9 cellular contexts compared by ENCODE assay signal in the genomic region with DNA sequence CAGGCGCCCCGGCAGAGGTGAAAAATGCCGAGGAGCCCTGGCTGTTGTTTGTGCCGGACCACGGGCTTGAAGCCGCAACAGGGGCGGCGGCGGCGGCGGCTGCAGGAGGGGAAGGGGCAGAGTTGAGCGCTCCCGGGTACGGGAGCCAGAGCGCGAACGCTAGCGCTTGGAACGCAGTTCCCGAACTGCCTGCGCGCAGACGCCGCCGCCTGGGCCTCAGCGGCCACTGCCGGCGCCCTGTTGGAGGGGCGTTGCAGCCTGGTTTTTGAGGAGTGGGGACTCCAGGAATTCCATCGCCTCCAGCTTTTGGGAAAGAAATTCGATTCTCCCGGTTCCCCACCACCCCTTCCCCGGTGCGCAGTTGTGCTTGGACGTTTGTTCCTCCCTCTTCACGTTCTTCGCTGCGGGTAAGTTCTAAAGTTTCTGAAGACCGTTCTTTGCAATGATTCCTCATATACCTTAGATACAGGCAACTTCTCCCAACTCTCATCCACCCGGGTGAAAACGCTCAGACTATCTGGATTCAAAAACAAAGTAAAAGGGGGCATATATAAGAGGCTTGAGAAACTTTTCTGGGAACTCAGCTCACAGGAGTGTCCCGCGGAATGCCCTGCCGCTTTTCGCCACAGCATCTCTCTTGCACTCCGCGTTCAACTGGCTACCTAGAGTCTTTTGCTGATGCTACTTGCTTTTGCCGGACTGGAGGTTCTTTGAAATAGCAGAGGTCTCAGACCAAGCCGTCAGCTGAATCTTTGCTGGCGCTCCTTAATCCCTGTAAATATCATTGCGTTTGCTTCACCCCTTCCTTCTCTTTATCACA. TPM values are rescaled to one million over a fixed set of nuclear protein-coding genes. Genes with fewer than 3 reads are reported as not detected.
DNase-seq lines count a peak whose midpoint lies in the region; ATAC-seq and TF ChIP-seq lines count a peak whose summit lies in the region.
"Had no signal": no experiment of that assay in that cellular context is flagged by ENCODE, and none has a peak within 500 bp of the region (broad histone marks: within the 10 kb centered on the region; RNA-seq: fewer than 3 reads in every experiment).

No MANE protein-coding gene starts in this region.

- H2BK12ac ChIP-seq in H9 (ENCODE audit: insufficient read length, low read depth, low read length) = no peak overlapping the region

- no CpG with 5 or more reads among the region's 51 CpGs for WGBS in H9 (ENCODE audit: extremely low coverage, insufficient read length, low lambda C conversion rate)
- WGBS in liver = under 1% methylated on average over 51 of the region's 51 CpGs

- H4K20me1 ChIP-seq in H9 (ENCODE audit: control insufficient read depth, insufficient read depth, insufficient read length) = no peaks in the 10 kb centered on the region
- H4K20me1 ChIP-seq in OCI-LY7 (ENCODE audit: insufficient read depth, low read length) = no peaks in the 10 kb centered on the region

- H3K79me2 ChIP-seq in H9 (ENCODE audit: insufficient read depth, low read length) (no peaks in the 10 kb centered on the region; the same call in 1 of the 2 replicates), OCI-LY7 (ENCODE audit: insufficient read depth, low read depth, low read length) (no peaks in the 10 kb centered on the region)

- H4K5ac ChIP-seq in H9 (ENCODE audit: insufficient read length, low read depth, low read length) = no peak overlapping the region

- H3K56ac ChIP-seq in H9 (ENCODE audit: insufficient read length, low read depth, low read length) = no peak overlapping the region

- H3K23me2 ChIP-seq in H9 (ENCODE audit: insufficient read length, low read depth, low read length, poor library complexity, severe bottlenecking) = peaks cover 27% of the 10 kb centered on the region

- DNase-seq in COR-L47 (lab: John Stamatoyannopoulos, UW) = peak; percentile 52
- DNase-seq in H9 = peak; percentile 57
- peak; percentile 54 for DNase-seq in SK-N-DZ (ENCODE audit: low spot score)
- peak; percentile 18 to 77 (median 47) for DNase-seq in dorsolateral prefrontal cortex
- DNase-seq in stimulated activated naive CD8-positive, alpha-beta T cell treated with anti-CD3 and anti-CD28 coated beads, Interleukin-15, amount 100 ng/mL, for 72 hours = peak in 1 of 2 donors; percentile 14
- no peak for DNase-seq in OCI-LY7 (ENCODE audit: low spot score)
- no peak for DNase-seq in DMS79 treated with DMSO at 0.1 percent for 48 hours (lab: John Stamatoyannopoulos, UW)

- H3K18ac ChIP-seq in H9 (ENCODE audit: insufficient read length, low read depth, low read length) = no peak overlapping the region

- H3K27me3 ChIP-seq in H9 (ENCODE audit: insufficient read depth, low read length) = peaks cover 7% of the 10 kb centered on the region; the same call in 1 of the 2 replicates
- H3K27me3 ChIP-seq in dorsolateral prefrontal cortex = peaks cover 0 to 22% (median 0%) of the 10 kb centered on the region in 45 donors
- no peaks in the 10 kb centered on the region for H3K27me3 ChIP-seq in liver (ENCODE audit: control insufficient read depth in 4 of 4, insufficient read depth in 4 of 4, low read length in 3 of 4)

- no peak overlapping the region for H3K23ac ChIP-seq in H9 (ENCODE audit: insufficient read length, low read depth, low read length)

- H3K9ac ChIP-seq in H9 (ENCODE audit: extremely low read depth, insufficient read length, low read length) = peak overlapping the region; percentile 33
- H3K9ac ChIP-seq in liver (ENCODE audit: low read depth in 1 of 2, low read length in 2 of 2) = peak overlapping the region; percentile 77 to 80

- CTCF ChIA-PET in OCI-LY7 (lab: Charles Lee; ENCODE audit: unreplicated experiment) = no interaction called here

- H3K4me1 Mint-ChIP-seq in H9 = peaks cover 30 to 50% of the 10 kb centered on the region in 2 experiments
- peaks cover 37% of the 10 kb centered on the region for H3K4me1 Mint-ChIP-seq in stimulated activated naive CD8-positive, alpha-beta T cell treated with anti-CD3 and anti-CD28 coated beads, Interleukin-15, amount 100 ng/mL, for 72 hours

- H2AK5ac ChIP-seq in H9 (ENCODE audit: insufficient read length, low read length) = no peak overlapping the region

- POLR2A ChIA-PET in OCI-LY7 (lab: Charles Lee) = no interaction called here

- intact Hi-C loops in dorsolateral prefrontal cortex (cut with DNase I) = loop anchor here (2.0 to 10.0 kb wide), 6 partner anchors 37 to 1289 kb away; no protein-coding TSS in a partner anchor
- intact Hi-C loops in OCI-LY7 (cut with micrococcal nuclease; ENCODE audit: unreplicated experiment) = no loop called here

- no peaks in the 10 kb centered on the region for H3K9me2 ChIP-seq in OCI-LY7 (ENCODE audit: insufficient read depth, low read length)

- peak; percentile 11 for ATAC-seq in stimulated activated naive CD8-positive, alpha-beta T cell treated with anti-CD3 and anti-CD28 coated beads, Interleukin-15, amount 100 ng/mL, for 72 hours

- no peak overlapping the region for H2BK15ac ChIP-seq in H9 (ENCODE audit: low read depth, low read length)

- TF ChIP-seq CTCF in H9 (conservative IDR thresholded peaks at IDR 0.05) = peak; percentile 32; the same call in 2 of the 3 replicates
- peak in 37 of 56 donors; percentile 12 to 56 (median 28) for TF ChIP-seq CTCF in dorsolateral prefrontal cortex (IDR thresholded peaks at IDR 0.05 in 54 of 56, conservative IDR thresholded peaks at IDR 0.05 in 2 of 56; ENCODE audit: low read depth in 1 of 56, partially characterized antibody in 56 of 56)
- no peak for TF ChIP-seq CTCF in liver (IDR thresholded peaks at IDR 0.05; ENCODE audit: low read depth, low read length, missing input control)
- TF ChIP-seq CTCF in OCI-LY7 (conservative IDR thresholded peaks at IDR 0.05; ENCODE audit: low read length) = no peak

- no peak overlapping the region for H3K14ac ChIP-seq in H9 (ENCODE audit: insufficient read depth, low read length)

- H3K27me3 Mint-ChIP-seq in H9 (ENCODE audit: low read depth) = peaks cover 33% of the 10 kb centered on the region
- peaks cover 77% of the 10 kb centered on the region for H3K27me3 Mint-ChIP-seq in stimulated activated naive CD8-positive, alpha-beta T cell treated with anti-CD3 and anti-CD28 coated beads, Interleukin-15, amount 100 ng/mL, for 72 hours

- H2BK5ac ChIP-seq in H9 (ENCODE audit: insufficient read length, low read length) = no peak overlapping the region

- peak overlapping the region; percentile 65 to 96 (median 85) for H3K4me3 ChIP-seq in dorsolateral prefrontal cortex
- H3K4me3 ChIP-seq in liver (ENCODE audit: low read depth in 1 of 3, low read length in 3 of 3) = peak overlapping the region; percentile 81 to 90 (median 85)
- no peak overlapping the region for H3K4me3 ChIP-seq in OCI-LY7 (ENCODE audit: low read depth, low read length, poor library complexity, severe bottlenecking)

- H3K79me1 ChIP-seq in H9 (ENCODE audit: insufficient read depth, low read depth, low read length, poor library complexity, severe bottlenecking) = no peaks in the 10 kb centered on the region

- no TSS peak for BruUV-seq in OCI-LY7 (replicated peaks; lab: Mats Ljungman, UMichigan)

- H4K91ac ChIP-seq in H9 (ENCODE audit: insufficient read length, low read depth, low read length) = no peak overlapping the region

- peak overlapping the region; percentile 76 for H3K4me2 ChIP-seq in H9 (ENCODE audit: insufficient read depth, insufficient read length, low read length)
- H3K4me2 ChIP-seq in OCI-LY7 (ENCODE audit: low read length) = no peak overlapping the region

- H2AFZ ChIP-seq in H9 (ENCODE audit: low read length) = no peak overlapping the region
- H2AFZ ChIP-seq in OCI-LY7 (ENCODE audit: low read length) = no peak overlapping the region

- no peak overlapping the region for H2BK20ac ChIP-seq in H9 (ENCODE audit: low read depth, low read length, poor library complexity, severe bottlenecking)

- H3K9me3 ChIP-seq in H9 (ENCODE audit: control insufficient read depth, low read depth, low read length) (no peaks in the 10 kb centered on the region), liver (ENCODE audit: control insufficient read depth in 4 of 4, low read length in 3 of 4) (no peaks in the 10 kb centered on the region), OCI-LY7 (ENCODE audit: low read length) (no peaks in the 10 kb centered on the region)

- no peaks in the 10 kb centered on the region for H3K36me3 ChIP-seq in liver (ENCODE audit: control insufficient read depth in 4 of 4, insufficient read depth in 3 of 4, low read depth in 1 of 4, low read length in 3 of 4)
- no peaks in the 10 kb centered on the region for H3K36me3 ChIP-seq in OCI-LY7 (ENCODE audit: insufficient read depth, low read length)

- no peak overlapping the region for H3T11ph ChIP-seq in H9 (ENCODE audit: low read length)

- H3K4me1 ChIP-seq in H9 (ENCODE audit: insufficient read depth, low read length) = peaks cover 2% of the 10 kb centered on the region; the same call in 1 of the 2 replicates
- H3K4me1 ChIP-seq in liver (ENCODE audit: control insufficient read depth in 4 of 4, insufficient read depth in 4 of 4, low read length in 3 of 4) = peaks cover 4 to 38% (median 22%) of the 10 kb centered on the region in 4 donors
- H3K4me1 ChIP-seq in OCI-LY7 (ENCODE audit: insufficient read depth, low read length, poor library complexity, severe bottlenecking) = no peaks in the 10 kb centered on the region

- H3K36me3 Mint-ChIP-seq in H9 (ENCODE audit: insufficient read depth in 1 of 3, low read depth in 3 of 3) = peaks cover 0 to 15% (median 1%) of the 10 kb centered on the region in 3 experiments; a peak in 4 of 7 replicates

- H4K8ac ChIP-seq in H9 (replicated peaks; ENCODE audit: insufficient read length, low read depth, low read length) = no peak overlapping the region

- H3K9me3 Mint-ChIP-seq in H9 = no peaks in the 10 kb centered on the region; a peak in 1 of 5 replicates
- H3K9me3 Mint-ChIP-seq in stimulated activated naive CD8-positive, alpha-beta T cell treated with anti-CD3 and anti-CD28 coated beads, Interleukin-15, amount 100 ng/mL, for 72 hours = no peaks in the 10 kb centered on the region

- H3K4me3 Mint-ChIP-seq in H9 = peak overlapping the region; percentile 92 to 97
- peak overlapping the region; percentile 85 to 89 for H3K4me3 Mint-ChIP-seq in stimulated activated naive CD8-positive, alpha-beta T cell treated with anti-CD3 and anti-CD28 coated beads, Interleukin-15, amount 100 ng/mL, for 72 hours

- TF ChIP-seq RAD21 in liver (IDR thresholded peaks at IDR 0.05) = no peak

- peak overlapping the region in 2 of 3 experiments; percentile 9 to 25; a peak in 1 of 7 replicates for H3K27ac Mint-ChIP-seq in H9
- no peak overlapping the region for H3K27ac Mint-ChIP-seq in stimulated activated naive CD8-positive, alpha-beta T cell treated with anti-CD3 and anti-CD28 coated beads, Interleukin-15, amount 100 ng/mL, for 72 hours

- no peak overlapping the region for H3K4ac ChIP-seq in H9 (ENCODE audit: low read depth, low read length)

- no peak overlapping the region for H3K27ac ChIP-seq in H9 (ENCODE audit: insufficient read length, low read depth, low read length)
- H3K27ac ChIP-seq in dorsolateral prefrontal cortex = peak overlapping the region; percentile 77 to 96 (median 92)
- H3K27ac ChIP-seq in liver (ENCODE audit: low read depth in 1 of 2, low read length in 2 of 2) = peak overlapping the region; percentile 95 to 96
- no peak overlapping the region for H3K27ac ChIP-seq in OCI-LY7 (ENCODE audit: low read depth, low read length, poor library complexity, severe bottlenecking)

- no peak overlapping the region for H2BK120ac ChIP-seq in H9 (ENCODE audit: low read depth, low read length, poor library complexity, severe bottlenecking)

RNA-seq across cellular contexts. Expression of a gene that starts 1.0 kb away (rescaled TPM):
- total RNA-seq in H9 (2021) = 6.0 and 6.9 TPM in 2 replicates
- 0.63 and 0.66 TPM in 2 replicates for polyA plus RNA-seq in SK-N-DZ (2014; cell fraction: cytosol; rRNA removed)
- polyA plus RNA-seq in SK-N-DZ (2014; cell fraction: nucleus; rRNA removed) = 0.31 and 0.52 TPM in 2 replicates
- 10 to 100 TPM in 28 of 120 experiments, 1 to 10 TPM in 92; 3.9 to 15.1 (median 7.6) TPM for total RNA-seq in dorsolateral prefrontal cortex
- total RNA-seq in liver = 10 to 100 TPM in 1 of 2 donors, 1 to 10 TPM in 1; 7.2 to 11.5 TPM
- polyA plus RNA-seq in liver = under 1 TPM; 0.90 to 0.96 TPM
- not detected in 2 replicates for total RNA-seq in OCI-LY7 (2014; rRNA removed; shearing (Covaris generic))
- not detected in 2 replicates for total RNA-seq in OCI-LY7 (2022)
- total RNA-seq: T-helper 2 cell treated with Interferon-gamma antibody and Interleukin-4, amounts not matched to agents 100 ng/mL and 5 ng/mL, for 36 hours had no signal

Comparison
In these comparisons a context has a peak if more than half of its experiments do, and no peak if none do; other contexts are left out.
1. DNase-seq: peak in COR-L47 (single experiment), H9 (single experiment), SK-N-DZ (single experiment) and dorsolateral prefrontal cortex (10 of 10); none in OCI-LY7 (single experiment) and DMS79 treated with DMSO at 0.1 percent for 48 hours (single experiment).
2. H3K27ac ChIP-seq: peak in dorsolateral prefrontal cortex (59 of 59) and liver (2 of 2); none in H9 (single experiment) and OCI-LY7 (single experiment).
3. H3K27ac Mint-ChIP-seq: peak in H9 (2 of 3); none in stimulated activated naive CD8-positive, alpha-beta T cell treated with anti-CD3 and anti-CD28 coated beads, Interleukin-15, amount 100 ng/mL, for 72 hours (0 of 2).
4. CTCF ChIP-seq: peak in H9 (single experiment) and dorsolateral prefrontal cortex (37 of 56); none in liver (single experiment) and OCI-LY7 (single experiment).